9 cellular contexts compared by ENCODE assay signal in the genomic region with DNA sequence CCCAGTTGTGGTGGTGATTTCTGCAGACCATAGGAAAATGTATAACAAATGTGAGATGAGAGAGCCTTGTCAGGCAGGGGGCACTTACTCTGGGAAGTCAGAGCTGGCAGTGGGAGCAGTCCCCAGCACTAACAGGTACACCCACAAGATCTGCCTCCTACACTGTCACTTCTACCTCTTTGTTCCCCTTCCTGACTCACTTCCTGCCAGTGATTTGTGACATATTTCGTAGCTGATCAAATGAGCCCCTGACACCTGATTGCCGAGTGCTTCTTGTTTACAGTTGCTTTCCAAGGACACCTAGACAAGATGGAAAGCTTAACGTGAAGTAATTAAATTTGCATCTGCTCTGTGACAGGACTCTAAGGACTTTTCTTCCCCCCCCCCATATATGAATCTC. TPM values are rescaled to one million over a fixed set of nuclear protein-coding genes. Genes with fewer than 3 reads are reported as not detected.
A peak's percentile ranks its signal among the peaks of the same experiment; 100 is the strongest.
DNase-seq lines count a peak whose midpoint lies in the region; ATAC-seq and TF ChIP-seq lines count a peak whose summit lies in the region.
"Had no signal": no experiment of that assay in that cellular context is flagged by ENCODE, and none has a peak within 500 bp of the region (broad histone marks: within the 10 kb centered on the region; RNA-seq: fewer than 3 reads in every experiment).

No MANE protein-coding gene starts in this region.

- H2BK12ac ChIP-seq in H9 (ENCODE audit: insufficient read length, low read depth, low read length): no peak overlapping the region

- no peaks in the 10 kb centered on the region for H4K20me1 ChIP-seq in H9 (ENCODE audit: control insufficient read depth, insufficient read depth, insufficient read length)

- H2BK20ac ChIP-seq in H9 (ENCODE audit: low read depth, low read length, poor library complexity, severe bottlenecking): no peak overlapping the region

- peaks cover 2% of the 10 kb centered on the region for H3K79me1 ChIP-seq in H9 (ENCODE audit: insufficient read depth, low read depth, low read length, poor library complexity, severe bottlenecking)

- peaks cover 0 to 10% (median 6%) of the 10 kb centered on the region in 3 experiments; a peak in 5 of 7 replicates for H3K36me3 Mint-ChIP-seq in H9 (ENCODE audit: insufficient read depth in 1 of 3, low read depth in 3 of 3)
- H3K36me3 Mint-ChIP-seq in activated CD8-positive, alpha-beta T cell treated with anti-CD3 and anti-CD28 coated beads for 36 hours (ENCODE audit: low read depth): no peaks in the 10 kb centered on the region

- H3K27ac Mint-ChIP-seq in H9: peak overlapping the region in 1 of 3 experiments; percentile 50; a peak in 2 of 7 replicates
- H3K27ac Mint-ChIP-seq in activated CD8-positive, alpha-beta T cell treated with anti-CD3 and anti-CD28 coated beads for 36 hours: peak overlapping the region; percentile 27

- H3K9ac ChIP-seq in H9 (ENCODE audit: extremely low read depth, insufficient read length, low read length): no peak overlapping the region

- CTCF ChIA-PET in activated CD8-positive, alpha-beta T cell treated with anti-CD3 and anti-CD28 coated beads for 36 hours (lab: Charles Lee): interaction anchor here (1.0 to 4.5 kb wide), 8 partner anchors 9 to 211 kb away, joined by 3 to 22 read pairs (median 6); partner anchors contain the start of genes FTO and RPGRIP1L

- H4K8ac ChIP-seq in H9 (replicated peaks; ENCODE audit: insufficient read length, low read depth, low read length): no peak overlapping the region

- in situ Hi-C loops in Caki2 (cut with HindIII; ENCODE audit: low pct_unique_long_range_greater_than_20kb, low sequenced_read_pairs): no loop called here

- DNase-seq in Caki2 (ENCODE audit: low read depth): peak; percentile 52
- peak; percentile 31 for DNase-seq in H9
- DNase-seq in activated CD8-positive, alpha-beta T cell treated with anti-CD3 and anti-CD28 coated beads for 36 hours: peak; percentile 50
- DNase-seq in lung microvascular endothelial cell (ENCODE audit: low read depth in 2 of 2): peak; percentile 14 to 25
- no peak for DNase-seq in NCI-H446 treated with DMSO at 0.1 percent for 48 hours (lab: John Stamatoyannopoulos, UW)
- no peak for DNase-seq in C1 segment of cervical spinal cord (lab: John Stamatoyannopoulos, UW)
- no peak for DNase-seq in SKM-1 (lab: John Stamatoyannopoulos, UW; ENCODE audit: unreplicated experiment)
- no peak for DNase-seq in NCI-H187 (lab: John Stamatoyannopoulos, UW)
- DNase-seq: heart left ventricle had no signal

- POLR2A ChIA-PET in activated CD8-positive, alpha-beta T cell treated with anti-CD3 and anti-CD28 coated beads for 36 hours (lab: Charles Lee): interaction anchor here (0.6 kb wide), 1 partner anchor 35 kb away, joined by 4 read pairs; no protein-coding TSS in a partner anchor

- no peaks in the 10 kb centered on the region for H3K9me3 ChIP-seq in H9 (ENCODE audit: control insufficient read depth, low read depth, low read length)

- no peak overlapping the region for H4K91ac ChIP-seq in H9 (ENCODE audit: insufficient read length, low read depth, low read length)

- intact Hi-C loops in activated CD8-positive, alpha-beta T cell treated with anti-CD3 and anti-CD28 coated beads for 36 hours (cut with micrococcal nuclease): no loop called here

- no peak overlapping the region for H2AK5ac ChIP-seq in H9 (ENCODE audit: insufficient read length, low read length)

- H3K18ac ChIP-seq in H9 (ENCODE audit: insufficient read length, low read depth, low read length): no peak overlapping the region

- WGBS in H9 (ENCODE audit: extremely low coverage, insufficient read length, low lambda C conversion rate): no CpG with 5 or more reads among the region's 3 CpGs

- H4K5ac ChIP-seq in H9 (ENCODE audit: insufficient read length, low read depth, low read length): no peak overlapping the region

- H2BK15ac ChIP-seq in H9 (ENCODE audit: low read depth, low read length): no peak overlapping the region

- no peak overlapping the region for H2AFZ ChIP-seq in H9 (ENCODE audit: low read length)

- H3K14ac ChIP-seq in H9 (ENCODE audit: insufficient read depth, low read length): no peak overlapping the region

- H3K4ac ChIP-seq in H9 (ENCODE audit: low read depth, low read length): no peak overlapping the region

- peak; percentile 91 for ATAC-seq in activated CD8-positive, alpha-beta T cell treated with anti-CD3 and anti-CD28 coated beads for 36 hours

- no peak overlapping the region for H2BK5ac ChIP-seq in H9 (ENCODE audit: insufficient read length, low read length)

- no peak overlapping the region for H3K23ac ChIP-seq in H9 (ENCODE audit: insufficient read length, low read depth, low read length)

- peaks cover 16 to 18% of the 10 kb centered on the region in 2 experiments for H3K4me1 Mint-ChIP-seq in H9
- peaks cover 34% of the 10 kb centered on the region for H3K4me1 Mint-ChIP-seq in activated CD8-positive, alpha-beta T cell treated with anti-CD3 and anti-CD28 coated beads for 36 hours (ENCODE audit: low read depth)

- H3K27me3 ChIP-seq in H9 (ENCODE audit: insufficient read depth, low read length): no peaks in the 10 kb centered on the region
- H3K27me3 ChIP-seq: heart left ventricle had no signal

- no peaks in the 10 kb centered on the region for H3K27me3 Mint-ChIP-seq in H9 (ENCODE audit: low read depth)
- no peaks in the 10 kb centered on the region for H3K27me3 Mint-ChIP-seq in activated CD8-positive, alpha-beta T cell treated with anti-CD3 and anti-CD28 coated beads for 36 hours

- H3K56ac ChIP-seq in H9 (ENCODE audit: insufficient read length, low read depth, low read length): no peak overlapping the region

- no peak overlapping the region for H3T11ph ChIP-seq in H9 (ENCODE audit: low read length)

- no peak overlapping the region for H3K4me3 Mint-ChIP-seq in H9
- H3K4me3 Mint-ChIP-seq in activated CD8-positive, alpha-beta T cell treated with anti-CD3 and anti-CD28 coated beads for 36 hours: no peak overlapping the region

- H3K79me2 ChIP-seq in H9 (ENCODE audit: insufficient read depth, low read length): no peaks in the 10 kb centered on the region

- H3K23me2 ChIP-seq in H9 (ENCODE audit: insufficient read length, low read depth, low read length, poor library complexity, severe bottlenecking): no peaks in the 10 kb centered on the region

- no peak overlapping the region for H2BK120ac ChIP-seq in H9 (ENCODE audit: low read depth, low read length, poor library complexity, severe bottlenecking)

- peaks cover 3% of the 10 kb centered on the region; the same call in 1 of the 2 replicates for H3K4me1 ChIP-seq in H9 (ENCODE audit: insufficient read depth, low read length)

- peaks cover 3 to 8% of the 10 kb centered on the region in 2 experiments; a peak in 4 of 5 replicates for H3K9me3 Mint-ChIP-seq in H9
- H3K9me3 Mint-ChIP-seq in activated CD8-positive, alpha-beta T cell treated with anti-CD3 and anti-CD28 coated beads for 36 hours: peaks cover 6% of the 10 kb centered on the region

- no peak overlapping the region for H3K27ac ChIP-seq in H9 (ENCODE audit: insufficient read length, low read depth, low read length)
- H3K27ac ChIP-seq: heart left ventricle had no signal

- H3K4me2 ChIP-seq in H9 (ENCODE audit: insufficient read depth, insufficient read length, low read length): no peak overlapping the region

- no peak for TF ChIP-seq CTCF in H9 (conservative IDR thresholded peaks at IDR 0.05)
- no peak for TF ChIP-seq CTCF in activated CD8-positive, alpha-beta T cell treated with anti-CD3 and anti-CD28 coated beads for 36 hours (IDR thresholded peaks at IDR 0.05)

RNA-seq across cellular contexts. Expression of gene FTO, which starts 40.5 kb away (rescaled TPM):
- 44.3 and 45.9 TPM in 2 replicates for total RNA-seq in Caki2 (2014; rRNA removed; shearing (Covaris generic); ENCODE audit: low replicate concordance)
- total RNA-seq in H9 (2021) (67.9 and 69.0 TPM in 2 replicates), lung microvascular endothelial cell (28.3 and 46.6 TPM in 2 replicates)
- total RNA-seq in activated CD8-positive, alpha-beta T cell treated with anti-CD3 and anti-CD28 coated beads for 36 hours: 10 to 100 TPM; 48.6 to 53.2 TPM

RNA-seq across cellular contexts. Expression of gene RPGRIP1L, which starts 40.8 kb away (rescaled TPM):
- total RNA-seq in Caki2 (2014; rRNA removed; shearing (Covaris generic); ENCODE audit: low replicate concordance): 11.0 and 13.1 TPM in 2 replicates
- total RNA-seq in H9 (2021) (11.7 and 12.1 TPM in 2 replicates), lung microvascular endothelial cell (2.8 and 3.6 TPM in 2 replicates)
- 1 to 10 TPM; 6.0 to 6.2 TPM for total RNA-seq in activated CD8-positive, alpha-beta T cell treated with anti-CD3 and anti-CD28 coated beads for 36 hours

Comparison
In these comparisons a context has a peak if more than half of its experiments do, and no peak if none do; other contexts are left out.
1. DNase-seq: peak in Caki2 (single experiment), H9 (single experiment), activated CD8-positive, alpha-beta T cell treated with anti-CD3 and anti-CD28 coated beads for 36 hours (single experiment) and lung microvascular endothelial cell (2 of 2); none in NCI-H446 treated with DMSO at 0.1 percent for 48 hours (single experiment), C1 segment of cervical spinal cord (0 of 14), SKM-1 (single experiment) and NCI-H187 (0 of 2).